In the genomic region with DNA sequence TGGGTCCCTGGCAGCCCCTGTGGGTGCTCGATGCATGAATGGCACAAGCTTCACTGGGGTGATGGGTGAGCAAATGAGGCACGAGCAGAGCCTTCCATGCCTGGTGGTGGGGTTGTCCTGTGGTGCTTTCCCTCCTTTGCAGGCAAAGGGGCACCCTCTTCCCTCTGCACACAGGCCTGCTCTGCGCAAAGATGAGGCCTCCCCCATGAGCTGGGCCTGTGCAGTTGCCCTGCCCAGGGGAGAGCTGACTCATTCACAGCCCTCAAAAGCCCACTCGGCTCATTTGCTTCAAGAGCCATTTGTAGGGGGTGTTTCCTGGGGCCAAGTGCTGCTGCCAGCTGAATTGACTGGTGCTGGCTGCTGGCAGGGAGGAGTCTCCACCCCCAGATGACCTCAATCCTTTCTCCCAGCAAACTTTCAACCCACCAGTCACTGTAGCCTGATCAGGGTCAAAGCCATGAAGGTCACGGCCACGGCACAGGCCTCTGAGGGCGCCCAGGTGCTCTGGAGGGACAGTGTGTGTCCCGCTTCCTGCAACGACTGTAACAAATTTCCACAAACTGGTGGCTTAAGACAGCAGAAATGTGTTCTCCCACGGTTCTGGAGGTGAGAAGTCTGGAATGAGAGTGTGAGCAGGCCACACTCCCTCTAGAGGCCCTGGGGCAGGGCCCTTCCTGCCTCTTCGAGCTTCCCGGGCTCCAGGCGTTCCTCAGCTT, we compare ENCODE assay signal across 22 cellular contexts. TPM values are rescaled to one million over a fixed set of nuclear protein-coding genes. Genes with fewer than 3 reads are reported as not detected.
DNase-seq lines count a peak whose midpoint lies in the region; ATAC-seq, FAIRE-seq and TF ChIP-seq lines count a peak whose summit lies in the region.
"Had no signal": no experiment of that assay in that cellular context is flagged by ENCODE, and none has a peak within 500 bp of the region (broad histone marks: within the 10 kb centered on the region; RNA-seq: fewer than 3 reads in every experiment).

No MANE protein-coding gene starts in this region.

- CTCF ChIA-PET in HepG2 (lab: Yijun Ruan, JAX; ENCODE audit: low intra/inter-chr PET ratio, low total read pairs): no interaction called here

- TF ChIP-seq CTCF in astrocyte (IDR thresholded peaks at IDR 0.05; ENCODE audit: insufficient read depth, low read depth, low read length) (no peak), HepG2 (CRISPR knock-in tag; IDR thresholded peaks at IDR 0.05) (no peak), type B pancreatic cell (conservative IDR thresholded peaks at IDR 0.05) (no peak)

- TF ChIP-seq EP300 in HepG2 (IDR thresholded peaks at IDR 0.05; ENCODE audit: low read depth in 2 of 2, low read length in 2 of 2): no peak
- TF ChIP-seq EP300 in HepG2 (CRISPR knock-in tag; IDR thresholded peaks at IDR 0.05; ENCODE audit: borderline replicate concordance): no peak

- H3K4me1 ChIP-seq in HUES48 (ENCODE audit: control insufficient read depth, insufficient read depth, low read length) (no peaks in the 10 kb centered on the region; the same call in 1 of the 2 replicates), astrocyte (ENCODE audit: insufficient read depth, low read length) (no peaks in the 10 kb centered on the region), HepG2 (ENCODE audit: insufficient read depth, low read length) (no peaks in the 10 kb centered on the region)
- H3K4me1 ChIP-seq: lower lobe of right lung, tibial nerve had no signal

- H3K36me3 ChIP-seq in HUES48 (ENCODE audit: control insufficient read depth, insufficient read depth, low read length) (no peaks in the 10 kb centered on the region), astrocyte (ENCODE audit: insufficient read depth, low read length) (no peaks in the 10 kb centered on the region), HepG2 (replicated peaks in 1 of 2; ENCODE audit: control insufficient read depth in 1 of 2, insufficient read depth in 2 of 2, low read length in 2 of 2) (no peaks in the 10 kb centered on the region)
- H3K36me3 ChIP-seq: lower lobe of right lung, SJSA1, tibial nerve had no signal

- DNase-seq in astrocyte (ENCODE audit: low read depth): no peak
- no peak for DNase-seq in HepG2 (ENCODE audit: low spot score)
- peak; percentile 48 for DNase-seq in type B pancreatic cell (ENCODE audit: extremely low spot score, unreplicated experiment)
- DNase-seq in immature natural killer cell: no peak
- DNase-seq in RCC 7860 (ENCODE audit: low spot score): no peak
- no peak for DNase-seq in medulla oblongata (ENCODE audit: extremely low spot score)
- DNase-seq in NCI-H1930 (lab: John Stamatoyannopoulos, UW): no peak
- DNase-seq: activated effector memory CD4-positive, alpha-beta T cell treated with anti-CD3 and anti-CD28 coated beads, Interleukin-2, amount 50 U/mL, for 16 hours; GM23248; lower lobe of right lung; naive thymus-derived CD4-positive, alpha-beta T cell; NCI-H1694; NCI-H510A treated with DMSO at 0.1 percent for 48 hours; stimulated activated CD4-positive, alpha-beta T cell treated with anti-CD3 and anti-CD28 coated beads, Interleukin-12 subunit alpha, Interleukin-12 subunit beta, amount 100 ng/mL, for 4 hours had no signal

- no peak overlapping the region for H3K27ac Mint-ChIP-seq in astrocyte (ENCODE audit: unreplicated experiment)
- no peak overlapping the region for H3K27ac Mint-ChIP-seq in type B pancreatic cell
- no peak overlapping the region for H3K27ac Mint-ChIP-seq in immature natural killer cell
- H3K27ac Mint-ChIP-seq: naive thymus-derived CD4-positive, alpha-beta T cell; stimulated activated memory B cell treated with anti-CD40 and anti-IgM and Interleukin-4, amounts not matched to agents 10 μg/mL and 1 μg/mL and 100 μg/mL, for 72 hours had no signal

- in situ Hi-C loops in HepG2 (cut with HindIII; ENCODE audit: extremely low pct_ligation_motif_present, low pct_unique_long_range_greater_than_20kb): no loop called here

- H3K36me3 Mint-ChIP-seq in astrocyte (ENCODE audit: low read depth, unreplicated experiment): no peaks in the 10 kb centered on the region
- no peaks in the 10 kb centered on the region for H3K36me3 Mint-ChIP-seq in type B pancreatic cell
- H3K36me3 Mint-ChIP-seq in immature natural killer cell: no peaks in the 10 kb centered on the region
- H3K36me3 Mint-ChIP-seq: naive thymus-derived CD4-positive, alpha-beta T cell; stimulated activated memory B cell treated with anti-CD40 and anti-IgM and Interleukin-4, amounts not matched to agents 10 μg/mL and 1 μg/mL and 100 μg/mL, for 72 hours had no signal

- no peak for FAIRE-seq in astrocyte (lab: Jason Lieb, UNC)
- FAIRE-seq in HepG2 (lab: Jason Lieb, UNC): no peak
- no peak for FAIRE-seq in RCC 7860 (lab: Jason Lieb, UNC)

- intact Hi-C loops in HepG2 (cut with micrococcal nuclease; ENCODE audit: unreplicated experiment): no loop called here

- H3K9me3 ChIP-seq in HUES48 (ENCODE audit: control insufficient read depth, insufficient read depth, low read length) (peaks cover 3% of the 10 kb centered on the region; the same call in 1 of the 2 replicates), astrocyte (ENCODE audit: insufficient read depth, low read depth, low read length) (no peaks in the 10 kb centered on the region), HepG2 (ENCODE audit: low read length) (0 out of 2 replicates have a peak, but pooled peaks cover 4% of the 10 kb centered on the region)
- H3K9me3 ChIP-seq: lower lobe of right lung, tibial nerve had no signal

- TF ChIP-seq POLR2A in HepG2 (IDR thresholded peaks at IDR 0.05; ENCODE audit: insufficient read depth in 1 of 2, low read depth in 2 of 2, low read length in 2 of 2): no peak

- 77% methylated on average over 4 of the region's 13 CpGs for WGBS in HepG2 (ENCODE audit: low lambda C conversion rate)

- H3K27ac ChIP-seq in HUES48 (ENCODE audit: low read depth, low read length) (peak overlapping the region; percentile 35), astrocyte (ENCODE audit: low read depth, low read length) (no peak overlapping the region), HepG2 (ENCODE audit: extremely low read length, insufficient read depth, low read length) (no peak overlapping the region)
- H3K27ac ChIP-seq: GM23248, lower lobe of right lung, SJSA1, tibial nerve had no signal

- H3K4me2 ChIP-seq in astrocyte (ENCODE audit: low read length) (no peak overlapping the region), HepG2 (ENCODE audit: low read depth, low read length) (no peak overlapping the region)

- H3K27me3 ChIP-seq in HUES48 (ENCODE audit: control insufficient read depth, insufficient read depth, low read length) (0 out of 2 replicates have a peak, but pooled peaks cover 5% of the 10 kb centered on the region), astrocyte (ENCODE audit: insufficient read depth, low read length) (no peaks in the 10 kb centered on the region), HepG2 (ENCODE audit: control insufficient read depth in 1 of 2, insufficient read depth in 2 of 2, low read length in 2 of 2) (peaks cover 2 to 32% of the 10 kb centered on the region in 2 experiments; a peak in 4 of 5 replicates)
- H3K27me3 ChIP-seq: tibial nerve had no signal

- TF ChIP-seq RAD21 in HepG2 (CRISPR knock-in tag; IDR thresholded peaks at IDR 0.05): no peak

- H3K4me3 Mint-ChIP-seq in astrocyte (ENCODE audit: unreplicated experiment): no peak overlapping the region
- H3K4me3 Mint-ChIP-seq in type B pancreatic cell: no peak overlapping the region
- H3K4me3 Mint-ChIP-seq in immature natural killer cell: no peak overlapping the region
- H3K4me3 Mint-ChIP-seq: naive thymus-derived CD4-positive, alpha-beta T cell; stimulated activated memory B cell treated with anti-CD40 and anti-IgM and Interleukin-4, amounts not matched to agents 10 μg/mL and 1 μg/mL and 100 μg/mL, for 72 hours had no signal

- H3K4me1 Mint-ChIP-seq in astrocyte (ENCODE audit: low read depth, unreplicated experiment): peaks cover 4% of the 10 kb centered on the region
- H3K4me1 Mint-ChIP-seq in type B pancreatic cell (ENCODE audit: unreplicated experiment): peaks cover 7% of the 10 kb centered on the region
- no peaks in the 10 kb centered on the region for H3K4me1 Mint-ChIP-seq in immature natural killer cell
- H3K4me1 Mint-ChIP-seq: naive thymus-derived CD4-positive, alpha-beta T cell; stimulated activated memory B cell treated with anti-CD40 and anti-IgM and Interleukin-4, amounts not matched to agents 10 μg/mL and 1 μg/mL and 100 μg/mL, for 72 hours had no signal

- peak; percentile 77 for ATAC-seq in HepG2
- ATAC-seq: activated CD4-positive, CD25-positive, alpha-beta regulatory T cell treated with anti-CD3 and anti-CD28 coated beads, Interleukin-2, amount 50 U/mL, for 24 hours; naive thymus-derived CD4-positive, alpha-beta T cell; stimulated activated memory B cell treated with anti-CD40 and anti-IgM and Interleukin-4, amounts not matched to agents 10 μg/mL and 1 μg/mL and 100 μg/mL, for 72 hours had no signal

- H3K9ac ChIP-seq in HUES48 (ENCODE audit: low read depth, low read length) (no peak overlapping the region), astrocyte (ENCODE audit: low read length) (no peak overlapping the region), HepG2 (ENCODE audit: insufficient read depth, low read depth, low read length) (no peak overlapping the region)
- H3K9ac ChIP-seq: GM23248 had no signal

- POLR2A ChIA-PET in HepG2 (lab: Yijun Ruan, JAX): no interaction called here

- no peak overlapping the region for H3K4me3 ChIP-seq in HUES48 (ENCODE audit: low read depth, low read length)
- no peak overlapping the region for H3K4me3 ChIP-seq in astrocyte (ENCODE audit: insufficient read depth, low read depth, low read length)
- no peak overlapping the region for H3K4me3 ChIP-seq in HepG2 (replicated peaks in 1 of 3; ENCODE audit: insufficient read depth in 1 of 3, low read depth in 2 of 3, low read length in 3 of 3)
- H3K4me3 ChIP-seq: GM23248, lower lobe of right lung, SJSA1, tibial nerve had no signal

- no peaks in the 10 kb centered on the region for H3K79me2 ChIP-seq in astrocyte (ENCODE audit: insufficient read depth, low read length)
- no peaks in the 10 kb centered on the region for H3K79me2 ChIP-seq in HepG2 (ENCODE audit: insufficient read depth, low read length)

- H3K9me3 Mint-ChIP-seq in astrocyte (ENCODE audit: unreplicated experiment) (no peaks in the 10 kb centered on the region), type B pancreatic cell (no peaks in the 10 kb centered on the region), immature natural killer cell (no peaks in the 10 kb centered on the region)
- H3K9me3 Mint-ChIP-seq: stimulated activated memory B cell treated with anti-CD40 and anti-IgM and Interleukin-4, amounts not matched to agents 10 μg/mL and 1 μg/mL and 100 μg/mL, for 72 hours had no signal

- no peaks in the 10 kb centered on the region for H4K20me1 ChIP-seq in astrocyte (ENCODE audit: insufficient read depth, low read length)
- no peaks in the 10 kb centered on the region for H4K20me1 ChIP-seq in HepG2 (ENCODE audit: insufficient read depth, low read length)

- no TSS peak for BruUV-seq in HepG2 (replicated peaks; lab: Mats Ljungman, UMichigan)

- H2AFZ ChIP-seq in astrocyte (ENCODE audit: low read depth, low read length) (peak overlapping the region; percentile 2), HepG2 (ENCODE audit: low read length) (no peak overlapping the region)
- H2AFZ ChIP-seq: GM23248 had no signal

- peaks cover 37% of the 10 kb centered on the region for H3K27me3 Mint-ChIP-seq in astrocyte (ENCODE audit: low read depth, unreplicated experiment)
- H3K27me3 Mint-ChIP-seq in type B pancreatic cell: peaks cover 6% of the 10 kb centered on the region
- H3K27me3 Mint-ChIP-seq in immature natural killer cell (ENCODE audit: low read depth in 3 of 3): peaks cover 0 to 5% (median 1%) of the 10 kb centered on the region in 3 donors

RNA-seq across cellular contexts. Expression of a gene that starts 48.8 kb away (rescaled TPM):
- total RNA-seq in astrocyte: 0.10 and 0.14 TPM in 2 replicates
- not detected in 2 replicates for total RNA-seq in HepG2 (2016; rRNA removed; fragmentation: Illumina TruSeq; extraction: Trizol)
- not detected in 2 replicates for total RNA-seq in HepG2 (2016; cell fraction: cytosol; rRNA removed; fragmentation: Illumina TruSeq; extraction: Trizol; ENCODE audit: low read depth)
- total RNA-seq in HepG2 (2016; cell fraction: insoluble cytoplasmic fraction; rRNA removed; fragmentation: Illumina TruSeq; extraction: Trizol): not detected in 2 replicates
- total RNA-seq in HepG2 (2016; cell fraction: membrane; rRNA removed; fragmentation: Illumina TruSeq; extraction: Trizol): not detected in 2 replicates
- total RNA-seq in HepG2 (2016; cell fraction: nucleus; rRNA removed; fragmentation: Illumina TruSeq; extraction: Trizol): not detected in 2 replicates
- polyA plus RNA-seq in HepG2 (2011; rRNA removed): not detected in 2 replicates
- not detected in 2 replicates for polyA plus RNA-seq in HepG2 (2011; cell fraction: cytosol; rRNA removed)
- polyA plus RNA-seq in HepG2 (2011; cell fraction: nucleus; rRNA removed): not detected in 2 replicates
- polyA plus RNA-seq in HepG2 (2012): not detected in 2 replicates
- polyA plus RNA-seq in HepG2 (2016; cell fraction: cytosol; fragmentation: Illumina TruSeq; extraction: Trizol; ENCODE audit: low read depth): not detected in 2 replicates
- polyA plus RNA-seq in HepG2 (2016; cell fraction: insoluble cytoplasmic fraction; fragmentation: Illumina TruSeq; extraction: Trizol; ENCODE audit: low read depth): not detected in 2 replicates
- polyA plus RNA-seq in HepG2 (2016; cell fraction: membrane; fragmentation: Illumina TruSeq; extraction: Trizol; ENCODE audit: low read depth): not detected in 2 replicates
- polyA plus RNA-seq in HepG2 (2016; cell fraction: nucleus; fragmentation: Illumina TruSeq; extraction: Trizol; ENCODE audit: insufficient read depth, low read depth): not detected in 2 replicates
- 0.14 TPM in 1 of 2 replicates, not detected in the other for polyA minus RNA-seq in HepG2 (2011; rRNA and poly(A)+ RNA removed; ENCODE audit: low replicate concordance)
- not detected in 2 replicates for polyA minus RNA-seq in HepG2 (2011; cell fraction: cytosol; rRNA and poly(A)+ RNA removed)
- not detected in 2 replicates for polyA minus RNA-seq in HepG2 (2011; cell fraction: nucleus; rRNA and poly(A)+ RNA removed)
- 14.9 and 29.2 TPM in 2 replicates for total RNA-seq in type B pancreatic cell (ENCODE audit: low replicate concordance)
- not detected for polyA plus RNA-seq in immature natural killer cell
- total RNA-seq: fibroblast of villous mesenchyme; LHCN-M2; naive thymus-derived CD4-positive, alpha-beta T cell; T-helper 2 cell treated with Interferon-gamma antibody and Interleukin-4, amounts not matched to agents 100 ng/mL and 5 ng/mL, for 36 hours had no signal
- polyA plus RNA-seq: GM23248; naive thymus-derived CD4-positive, alpha-beta T cell had no signal

Comparison
In these comparisons a context has a peak if more than half of its experiments do, and no peak if none do; other contexts are left out.
1. RNA of a gene that starts 48.8 kb away (total RNA-seq): 14.9 to 29.2 TPM in type B pancreatic cell; 0.10 to 0.14 TPM in astrocyte and not detected in HepG2; every median in the first group is over 10 times any median in the second.